ENCODE assay signal across 8 cellular contexts in genomic region chr11:125626381-125626950, GRCh38. TPM values are rescaled to one million over a fixed set of nuclear protein-coding genes. Genes with fewer than 3 reads are reported as not detected.
A peak's percentile ranks its signal among the peaks of the same experiment; 100 is the strongest.
DNase-seq lines count a peak whose midpoint lies in the region; ATAC-seq and TF ChIP-seq lines count a peak whose summit lies in the region.

No MANE protein-coding gene starts in this region.

- DNase-seq in activated CD4-positive, CD25-positive, alpha-beta regulatory T cell treated with anti-CD3 and anti-CD28 coated beads, Interleukin-2, amount 50 U/mL, for 72 hours = no peak
- DNase-seq in MG63 = no peak
- peak; percentile 23 for DNase-seq in activated T-helper 2 cell treated with anti-CD3 and anti-CD28 coated beads, Interferon-gamma antibody, Interleukin-2, Interleukin-4, amounts not matched to agents 10 μg/mL and 5 μg/mL and 100 μg/mL, durations not matched to agents 14 hours and 24 hours and 36 hours (ENCODE audit: low spot score)
- DNase-seq in left ventricle myocardium inferior = no peak
- no peak for DNase-seq in cerebellar cortex (ENCODE audit: low spot score)

- peaks cover 49% of the 10 kb centered on the region for H3K36me3 ChIP-seq in MG63
- H3K36me3 ChIP-seq in left ventricle myocardium inferior = peaks cover 6% of the 10 kb centered on the region
- H3K36me3 ChIP-seq in rectal smooth muscle tissue (ENCODE audit: control insufficient read depth, insufficient read depth, low read length) = no peaks in the 10 kb centered on the region

- no peak for TF ChIP-seq CTCF in left ventricle myocardium inferior (IDR thresholded peaks at IDR 0.05; ENCODE audit: borderline replicate concordance)

- peak; percentile 14 to 16 for ATAC-seq in activated CD4-positive, CD25-positive, alpha-beta regulatory T cell treated with anti-CD3 and anti-CD28 coated beads, Interleukin-2, amount 50 U/mL, for 24 hours
- peak; percentile 38 for ATAC-seq in GM21825 (IDR thresholded peaks at IDR 0.05; ENCODE audit: unreplicated experiment)

- peak overlapping the region; percentile 93 for H3K27ac Mint-ChIP-seq in activated T-helper 2 cell treated with anti-CD3 and anti-CD28 coated beads, Interferon-gamma antibody, Interleukin-2, Interleukin-4, amounts not matched to agents 10 μg/mL and 5 μg/mL and 100 μg/mL, durations not matched to agents 14 hours and 24 hours and 36 hours

- H3K4me1 Mint-ChIP-seq in activated T-helper 2 cell treated with anti-CD3 and anti-CD28 coated beads, Interferon-gamma antibody, Interleukin-2, Interleukin-4, amounts not matched to agents 10 μg/mL and 5 μg/mL and 100 μg/mL, durations not matched to agents 14 hours and 24 hours and 36 hours (ENCODE audit: low read depth) = peaks cover 33% of the 10 kb centered on the region

- no peaks in the 10 kb centered on the region for H3K9me3 Mint-ChIP-seq in activated T-helper 2 cell treated with anti-CD3 and anti-CD28 coated beads, Interferon-gamma antibody, Interleukin-2, Interleukin-4, amounts not matched to agents 10 μg/mL and 5 μg/mL and 100 μg/mL, durations not matched to agents 14 hours and 24 hours and 36 hours

- H3K4me3 ChIP-seq in MG63 (peak overlapping the region; percentile 69), left ventricle myocardium inferior (peak overlapping the region; percentile 83), rectal smooth muscle tissue (ENCODE audit: low read length) (peak overlapping the region; percentile 88)

- no peaks in the 10 kb centered on the region for H3K9me3 ChIP-seq in MG63
- no peaks in the 10 kb centered on the region for H3K9me3 ChIP-seq in left ventricle myocardium inferior (replicated peaks)

- H3K36me3 Mint-ChIP-seq in activated T-helper 2 cell treated with anti-CD3 and anti-CD28 coated beads, Interferon-gamma antibody, Interleukin-2, Interleukin-4, amounts not matched to agents 10 μg/mL and 5 μg/mL and 100 μg/mL, durations not matched to agents 14 hours and 24 hours and 36 hours (ENCODE audit: low read depth) = peaks cover 61% of the 10 kb centered on the region

- H3K4me1 ChIP-seq in left ventricle myocardium inferior = peaks cover 24% of the 10 kb centered on the region
- H3K4me1 ChIP-seq in rectal smooth muscle tissue (ENCODE audit: control insufficient read depth, insufficient read depth, low read length) = peaks cover 13% of the 10 kb centered on the region

- peak overlapping the region; percentile 13 for H3K9ac ChIP-seq in rectal smooth muscle tissue (ENCODE audit: low read length)

- intact Hi-C loops in activated T-helper 2 cell treated with anti-CD3 and anti-CD28 coated beads, Interferon-gamma antibody, Interleukin-2, Interleukin-4, amounts not matched to agents 10 μg/mL and 5 μg/mL and 100 μg/mL, durations not matched to agents 14 hours and 24 hours and 36 hours (cut with micrococcal nuclease) = loop anchor here (5.0 kb wide), 1 partner anchor 246 kb away; no protein-coding TSS in a partner anchor
- intact Hi-C loops in left ventricle myocardium inferior (cut with micrococcal nuclease) = no loop called here

- no peaks in the 10 kb centered on the region for H3K27me3 Mint-ChIP-seq in activated T-helper 2 cell treated with anti-CD3 and anti-CD28 coated beads, Interferon-gamma antibody, Interleukin-2, Interleukin-4, amounts not matched to agents 10 μg/mL and 5 μg/mL and 100 μg/mL, durations not matched to agents 14 hours and 24 hours and 36 hours (ENCODE audit: low read depth)

- no peaks in the 10 kb centered on the region for H3K27me3 ChIP-seq in MG63
- H3K27me3 ChIP-seq in left ventricle myocardium inferior (ENCODE audit: low read depth) = no peaks in the 10 kb centered on the region
- H3K27me3 ChIP-seq in rectal smooth muscle tissue (ENCODE audit: control insufficient read depth, insufficient read depth, low read length) = no peaks in the 10 kb centered on the region

- peak overlapping the region; percentile 99 for H3K27ac ChIP-seq in left ventricle myocardium inferior (replicated peaks)
- peak overlapping the region; percentile 15 for H3K27ac ChIP-seq in rectal smooth muscle tissue (ENCODE audit: low read depth, low read length)

- H3K4me3 Mint-ChIP-seq in activated T-helper 2 cell treated with anti-CD3 and anti-CD28 coated beads, Interferon-gamma antibody, Interleukin-2, Interleukin-4, amounts not matched to agents 10 μg/mL and 5 μg/mL and 100 μg/mL, durations not matched to agents 14 hours and 24 hours and 36 hours (ENCODE audit: low read depth) = peak overlapping the region; percentile 91

RNA-seq across cellular contexts. Expression of gene CHEK1, which starts 1.5 kb away (rescaled TPM):
- total RNA-seq in MG63 (2014; rRNA removed; shearing (Covaris generic); ENCODE audit: low replicate concordance) = 44.2 and 107 TPM in 2 replicates
- 109 and 110 TPM in 2 replicates for total RNA-seq in activated T-helper 2 cell treated with anti-CD3 and anti-CD28 coated beads, Interferon-gamma antibody, Interleukin-2, Interleukin-4, amounts not matched to agents 10 μg/mL and 5 μg/mL and 100 μg/mL, durations not matched to agents 14 hours and 24 hours and 36 hours
- 1.6 TPM for total RNA-seq in left ventricle myocardium inferior

RNA-seq across cellular contexts. Expression of gene STT3A, which starts 33.8 kb away (rescaled TPM):
- 107 and 125 TPM in 2 replicates for total RNA-seq in MG63 (2014; rRNA removed; shearing (Covaris generic); ENCODE audit: low replicate concordance)
- 187 and 198 TPM in 2 replicates for total RNA-seq in activated T-helper 2 cell treated with anti-CD3 and anti-CD28 coated beads, Interferon-gamma antibody, Interleukin-2, Interleukin-4, amounts not matched to agents 10 μg/mL and 5 μg/mL and 100 μg/mL, durations not matched to agents 14 hours and 24 hours and 36 hours
- total RNA-seq in left ventricle myocardium inferior = 57.6 TPM

RNA-seq across cellular contexts. Expression of gene ACRV1, which starts 54.2 kb away (rescaled TPM):
- not detected in 2 replicates for total RNA-seq in MG63 (2014; rRNA removed; shearing (Covaris generic); ENCODE audit: low replicate concordance)
- not detected in 2 replicates for total RNA-seq in activated T-helper 2 cell treated with anti-CD3 and anti-CD28 coated beads, Interferon-gamma antibody, Interleukin-2, Interleukin-4, amounts not matched to agents 10 μg/mL and 5 μg/mL and 100 μg/mL, durations not matched to agents 14 hours and 24 hours and 36 hours
- not detected for total RNA-seq in left ventricle myocardium inferior

RNA-seq across cellular contexts. Expression of gene EI24, which starts 57.2 kb away (rescaled TPM):
- total RNA-seq in MG63 (2014; rRNA removed; shearing (Covaris generic); ENCODE audit: low replicate concordance) = 24.1 and 36.1 TPM in 2 replicates
- 44.4 and 50.9 TPM in 2 replicates for total RNA-seq in activated T-helper 2 cell treated with anti-CD3 and anti-CD28 coated beads, Interferon-gamma antibody, Interleukin-2, Interleukin-4, amounts not matched to agents 10 μg/mL and 5 μg/mL and 100 μg/mL, durations not matched to agents 14 hours and 24 hours and 36 hours
- 55.8 TPM for total RNA-seq in left ventricle myocardium inferior

Comparison
In these comparisons a context has a peak if more than half of its experiments do, and no peak if none do; other contexts are left out.
1. RNA of gene CHEK1, which starts 1.5 kb away (total RNA-seq): 109 to 110 TPM in activated T-helper 2 cell treated with anti-CD3 and anti-CD28 coated beads, Interferon-gamma antibody, Interleukin-2, Interleukin-4, amounts not matched to agents 10 μg/mL and 5 μg/mL and 100 μg/mL, durations not matched to agents 14 hours and 24 hours and 36 hours and 44.2 to 107 TPM in MG63; 1.6 TPM in left ventricle myocardium inferior (single experiment); every median in the first group is over 10 times any median in the second.
2. Peak in every context shown above with its lines, with median percentiles within 50 percentile points of each other: H3K4me3 ChIP-seq.